8 cellular contexts compared by ENCODE assay signal in genomic region chr11:60970369-60970774, GRCh38. TPM values are rescaled to one million over a fixed set of nuclear protein-coding genes. Genes with fewer than 3 reads are reported as not detected.
DNase-seq lines count a peak whose midpoint lies in the region; ATAC-seq lines count a peak whose summit lies in the region.

No MANE protein-coding gene starts in this region.

- ATAC-seq in HG02610 (IDR thresholded peaks at IDR 0.05; ENCODE audit: unreplicated experiment) (peak; percentile 53), left cardiac atrium (peak; percentile 72 to 75), GM18870 (IDR thresholded peaks at IDR 0.05; ENCODE audit: unreplicated experiment) (no peak), GM21737 (IDR thresholded peaks at IDR 0.05; ENCODE audit: unreplicated experiment) (no peak)

- peak; percentile 35 for DNase-seq in COR-L47 (lab: John Stamatoyannopoulos, UW)
- DNase-seq in SK-N-DZ (ENCODE audit: low spot score): peak; percentile 18
- peak; percentile 85 for DNase-seq in activated naive CD4-positive, alpha-beta T cell treated with Interleukin-2 at 50 U/mL for 16 hours
- peak; percentile 60 for DNase-seq in left cardiac atrium
- peak; percentile 66 to 77 for DNase-seq in stimulated activated CD4-positive, alpha-beta T cell treated with anti-CD3 and anti-CD28 coated beads, Interleukin-15, amount 100 ng/mL, for 1 hour (ENCODE audit: low read depth in 1 of 2, low spot score in 1 of 2)

- intact Hi-C loops in left cardiac atrium (cut with DNase I): no loop called here

RNA-seq across cellular contexts. Expression of gene CD6, which starts 1.1 kb away (rescaled TPM):
- not detected in 2 replicates for polyA plus RNA-seq in SK-N-DZ (2014; cell fraction: cytosol; rRNA removed)
- polyA plus RNA-seq in SK-N-DZ (2014; cell fraction: nucleus; rRNA removed): not detected in 2 replicates
- total RNA-seq in left cardiac atrium: 1 to 10 TPM in 1 of 2 donors, under 1 TPM in 1; 0.65 to 1.2 TPM

RNA-seq across cellular contexts. Expression of gene SLC15A3, which starts 18.4 kb away (rescaled TPM):
- 0.21 TPM in 1 of 2 replicates, not detected in the other for polyA plus RNA-seq in SK-N-DZ (2014; cell fraction: cytosol; rRNA removed)
- not detected in 2 replicates for polyA plus RNA-seq in SK-N-DZ (2014; cell fraction: nucleus; rRNA removed)
- total RNA-seq in left cardiac atrium: 10 to 100 TPM; 24.8 to 30.6 TPM

RNA-seq across cellular contexts. Expression of gene TMEM132A, which starts 46.1 kb away (rescaled TPM):
- polyA plus RNA-seq in SK-N-DZ (2014; cell fraction: cytosol; rRNA removed): 206 and 314 TPM in 2 replicates
- 775 and 968 TPM in 2 replicates for polyA plus RNA-seq in SK-N-DZ (2014; cell fraction: nucleus; rRNA removed)
- 1 to 10 TPM; 5.1 to 9.7 TPM for total RNA-seq in left cardiac atrium

RNA-seq across cellular contexts. Expression of gene TMEM109, which starts 56.4 kb away (rescaled TPM):
- 32.4 and 34.1 TPM in 2 replicates for polyA plus RNA-seq in SK-N-DZ (2014; cell fraction: cytosol; rRNA removed)
- polyA plus RNA-seq in SK-N-DZ (2014; cell fraction: nucleus; rRNA removed): 12.8 and 16.7 TPM in 2 replicates
- total RNA-seq in left cardiac atrium: 100 to 1,000 TPM in 1 of 2 donors, 10 to 100 TPM in 1; 98.1 to 109 TPM

Comparison
In these comparisons a context has a peak if more than half of its experiments do, and no peak if none do; other contexts are left out.
1. DNase-seq: peak in every context shown above with its lines; median percentile 85 in activated naive CD4-positive, alpha-beta T cell treated with Interleukin-2 at 50 U/mL for 16 hours; 72 in stimulated activated CD4-positive, alpha-beta T cell treated with anti-CD3 and anti-CD28 coated beads, Interleukin-15, amount 100 ng/mL, for 1 hour; 60 in left cardiac atrium; 35 in COR-L47; 18 in SK-N-DZ.
2. ATAC-seq: peak in HG02610 (single experiment) and left cardiac atrium (2 of 2); none in GM18870 (single experiment) and GM21737 (single experiment).